In genomic region chr10:70478191-70479160, GRCh38 we compare ENCODE assay signal across 8 cellular contexts. TPM values are rescaled to one million over a fixed set of nuclear protein-coding genes. Genes with fewer than 3 reads are reported as not detected.
DNase-seq lines count a peak whose midpoint lies in the region; TF ChIP-seq lines count a peak whose summit lies in the region.

Gene PALD1, plus strand, starts transcription at chr10:70478767. Its CDS starts 47,185 bp downstream, at chr10:70525952.

- no peak within 1 kb of the TSS for H3K4ac ChIP-seq in neuronal stem cell (ENCODE audit: low read length)

- H2AFZ ChIP-seq in neuronal stem cell (ENCODE audit: low read length): peak within 1 kb of the TSS; percentile 98

- CTCF ChIA-PET in AG04449 (lab: Yijun Ruan, JAX): interaction anchor here (2.0 kb wide), 1 partner anchor 18 kb away, joined by 5 read pairs; no protein-coding TSS in a partner anchor

- WGBS in neuronal stem cell (ENCODE audit: extremely low coverage in 2 of 2, insufficient read length in 2 of 2, insufficient replicate concordance in 1 of 2), 2 donors: no CpG with 5 or more reads among the region's 110 CpGs
- WGBS in urinary bladder: under 1% methylated on average over 110 of the region's 110 CpGs

- H2BK120ac ChIP-seq in neuronal stem cell (ENCODE audit: low read depth, low read length): no peak within 1 kb of the TSS

- peak within 1 kb of the TSS; percentile 29 for H3K23ac ChIP-seq in neuronal stem cell (ENCODE audit: low read depth, low read length, poor library complexity)

- peak within 1 kb of the TSS; percentile 50 for H3K14ac ChIP-seq in neuronal stem cell (ENCODE audit: low read length)

- H3K4me1 ChIP-seq in NT2/D1 (ENCODE audit: insufficient read depth, insufficient read length) (peaks cover 9% of the 10 kb centered on the region), neuronal stem cell (ENCODE audit: control insufficient read depth in 2 of 2, insufficient read depth in 1 of 2, low read depth in 1 of 2, low read length in 2 of 2) (peaks cover 7 to 8% of the 10 kb centered on the region in 2 donors), urinary bladder (ENCODE audit: insufficient read depth) (no peaks in the 10 kb centered on the region)

- peak within 1 kb of the TSS; percentile 40 for H2BK15ac ChIP-seq in neuronal stem cell (ENCODE audit: low read length)

- peak; percentile 24 for TF ChIP-seq POLR2A in GM18951 (IDR thresholded peaks at IDR 0.05; ENCODE audit: extremely low read depth, insufficient read depth, insufficient read length)

- H2BK12ac ChIP-seq in neuronal stem cell (ENCODE audit: low read length): no peak within 1 kb of the TSS

- H3K4me2 ChIP-seq in neuronal stem cell (ENCODE audit: insufficient read depth, low read length, poor library complexity, severe bottlenecking): peak within 1 kb of the TSS; percentile 95

- H3K36me3 ChIP-seq in NT2/D1 (ENCODE audit: insufficient read depth, insufficient read length, low read length): peaks cover 8% of the 10 kb centered on the region
- no peaks in the 10 kb centered on the region for H3K36me3 ChIP-seq in neuronal stem cell (replicated peaks in 1 of 2; ENCODE audit: control insufficient read depth in 2 of 2, insufficient read depth in 2 of 2, low read length in 2 of 2)
- no peaks in the 10 kb centered on the region for H3K36me3 ChIP-seq in urinary bladder (ENCODE audit: insufficient read depth)

- in situ Hi-C loops in GM18951 (cut with MboI; ENCODE audit: low sequenced_read_pairs, unreplicated experiment): no loop called here

- H3K4me3 ChIP-seq in AG04449 (ENCODE audit: low read depth, low read length) (peak within 1 kb of the TSS; percentile 46), NT2/D1 (ENCODE audit: insufficient read length, low read depth) (peak within 1 kb of the TSS; percentile 72), neuronal stem cell (ENCODE audit: low read length in 2 of 2) (peak within 1 kb of the TSS; percentile 75 to 94), urinary bladder (ENCODE audit: low read depth, low read length) (peak within 1 kb of the TSS; percentile 62)

- H3K27me3 ChIP-seq in NT2/D1 (ENCODE audit: insufficient read depth, insufficient read length) (no peaks in the 10 kb centered on the region), neuronal stem cell (ENCODE audit: control insufficient read depth in 3 of 3, insufficient read depth in 3 of 3, low read depth in 1 of 3, low read length in 3 of 3) (peaks cover 0 to 38% (median 4%) of the 10 kb centered on the region in 3 experiments)

- H2AK5ac ChIP-seq in neuronal stem cell (ENCODE audit: low read depth, low read length): peak within 1 kb of the TSS; percentile 26

- peaks cover 6% of the 10 kb centered on the region for H3K79me1 ChIP-seq in neuronal stem cell (ENCODE audit: low read depth, low read length)

- H3K27ac ChIP-seq in neuronal stem cell (replicated peaks; ENCODE audit: low read length) (no peak within 1 kb of the TSS), urinary bladder (ENCODE audit: low read depth) (peak within 1 kb of the TSS; percentile 81)

- H3K9me3 ChIP-seq in NT2/D1 (ENCODE audit: insufficient read depth, low read length) (no peaks in the 10 kb centered on the region), neuronal stem cell (replicated peaks in 1 of 2; ENCODE audit: control insufficient read depth in 2 of 2, insufficient read depth in 1 of 2, low read depth in 1 of 2, low read length in 2 of 2) (no peaks in the 10 kb centered on the region)

- H3K9ac ChIP-seq in NT2/D1 (ENCODE audit: insufficient read length, low read depth) (peak within 1 kb of the TSS; percentile 86), neuronal stem cell (ENCODE audit: low read depth, low read length, poor library complexity) (peak within 1 kb of the TSS; percentile 88)

- peak; percentile 3 for TF ChIP-seq CTCF in AG04449 (IDR thresholded peaks at IDR 0.05; ENCODE audit: insufficient read depth, low read length, missing control alignments)

- no peak within 1 kb of the TSS for H4K91ac ChIP-seq in neuronal stem cell (ENCODE audit: low read depth, low read length, poor library complexity)

- H3K18ac ChIP-seq in neuronal stem cell (ENCODE audit: low read length): peak within 1 kb of the TSS; percentile 95

- peak within 1 kb of the TSS; percentile 66 for H2BK5ac ChIP-seq in neuronal stem cell (ENCODE audit: low read length)

- POLR2A ChIA-PET in AG04449 (lab: Yijun Ruan, JAX): no interaction called here

- DNase-seq in AG04449 (ENCODE audit: low read depth, low spot score) (no peak), NT2/D1 (ENCODE audit: low read depth, low spot score) (no peak), germinal center (ENCODE audit: low spot score) (peak; percentile 78), neuronal stem cell (ENCODE audit: low spot score) (peak; percentile 69), HK-2 (ENCODE audit: unreplicated experiment) (no peak)
- peak; percentile 78 for DNase-seq in activated effector memory CD4-positive, alpha-beta T cell treated with anti-CD3 and anti-CD28 coated beads, Interleukin-2, amount 50 U/mL, for 16 hours

- peak within 1 kb of the TSS; percentile 49 for H4K8ac ChIP-seq in neuronal stem cell (ENCODE audit: low read depth, low read length)

RNA-seq across cellular contexts. Expression of gene PALD1, which starts in this region (rescaled TPM):
- 8.1 TPM for polyA plus RNA-seq in neuronal stem cell (2013, experiment 1 of 2)
- 8.1 TPM for polyA plus RNA-seq in neuronal stem cell (2013, experiment 2 of 2)
- 10.2 TPM for total RNA-seq in urinary bladder
- polyA plus RNA-seq in urinary bladder: 5.7 TPM

Comparison
In these comparisons a context has a peak if more than half of its experiments do, and no peak if none do; other contexts are left out.
1. DNase-seq: peak in activated effector memory CD4-positive, alpha-beta T cell treated with anti-CD3 and anti-CD28 coated beads, Interleukin-2, amount 50 U/mL, for 16 hours (single experiment), germinal center (single experiment) and neuronal stem cell (single experiment); none in AG04449 (single experiment), NT2/D1 (single experiment) and HK-2 (single experiment).
2. Peak in every context shown above with its lines, with median percentiles within 50 percentile points of each other: H3K4me3 ChIP-seq.